In the genomic region with DNA sequence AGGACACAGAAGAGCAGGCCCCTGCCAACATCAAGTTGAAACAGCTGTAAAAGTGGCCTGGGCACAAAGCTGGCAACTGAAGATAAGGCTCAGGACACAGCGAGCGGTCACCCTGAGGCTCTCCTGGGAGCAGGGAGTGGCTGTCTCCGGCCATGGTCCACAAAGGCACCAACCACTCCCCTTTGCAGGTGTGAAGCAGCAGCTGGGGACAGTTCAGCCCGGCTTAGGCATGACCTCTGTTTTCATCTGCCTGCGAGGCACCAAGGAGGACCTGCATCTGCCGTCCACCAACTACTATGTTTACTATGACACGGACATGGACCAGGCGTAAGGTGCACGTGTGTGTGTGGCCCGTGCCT, we compare ENCODE assay signal across 2 cellular contexts.
TF ChIP-seq lines count a peak whose summit lies in the region.

No MANE protein-coding gene starts in this region.

TF ChIP-seq in GM12891, 5 proteins besides CTCF, POLR2A, EP300 and RAD21:
- TF ChIP-seq POLR2AphosphoS5 (IDR thresholded peaks at IDR 0.05; ENCODE audit: low read depth, low read length), result peak; percentile 26; the same call in 1 of the 2 replicates
- TF ChIP-seq SPI1 (IDR thresholded peaks at IDR 0.05; ENCODE audit: low read depth, low read length), result no peak

TF ChIP-seq in K562, 482 proteins besides CTCF, POLR2A, EP300 and RAD21:
- no peak for TF ChIP-seq BCOR (IDR thresholded peaks at IDR 0.05)
- no peak for TF ChIP-seq CCAR2 (IDR thresholded peaks at IDR 0.05; ENCODE audit: low read depth, low read length)
- TF ChIP-seq NR2C2 (CRISPR knock-in tag; IDR thresholded peaks at IDR 0.05), result no peak
- TF ChIP-seq NR2C2 (tag; IDR thresholded peaks at IDR 0.05), result no peak
- no peak for TF ChIP-seq ZBTB8A (IDR thresholded peaks at IDR 0.05; ENCODE audit: partially characterized antibody)
- no peak for TF ChIP-seq ZNF239 (CRISPR knock-in tag; IDR thresholded peaks at IDR 0.05)
- TF ChIP-seq POLR2AphosphoS2 (IDR thresholded peaks at IDR 0.05; ENCODE audit: low read length), result 0 out of 2 replicates have a peak, but pooled peaks have one; percentile 7
- TF ChIP-seq C11orf30 (IDR thresholded peaks at IDR 0.05; ENCODE audit: low read depth), result no peak
- TF ChIP-seq FOS (IDR thresholded peaks at IDR 0.05; ENCODE audit: extremely low read depth, insufficient read length), result no peak
- no peak for TF ChIP-seq TBL1XR1 (IDR thresholded peaks at IDR 0.05; ENCODE audit: low read length in 2 of 2)
- TF ChIP-seq NFATC3 (IDR thresholded peaks at IDR 0.05), result no peak
- TF ChIP-seq IFI16 (CRISPR knock-in tag; IDR thresholded peaks at IDR 0.05), result no peak
- TF ChIP-seq, protein P1, sequence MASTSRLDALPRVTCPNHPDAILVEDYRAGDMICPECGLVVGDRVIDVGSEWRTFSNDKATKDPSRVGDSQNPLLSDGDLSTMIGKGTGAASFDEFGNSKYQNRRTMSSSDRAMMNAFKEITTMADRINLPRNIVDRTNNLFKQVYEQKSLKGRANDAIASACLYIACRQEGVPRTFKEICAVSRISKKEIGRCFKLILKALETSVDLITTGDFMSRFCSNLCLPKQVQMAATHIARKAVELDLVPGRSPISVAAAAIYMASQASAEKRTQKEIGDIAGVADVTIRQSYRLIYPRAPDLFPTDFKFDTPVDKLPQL (IDR thresholded peaks at IDR 0.05; ENCODE audit: extremely low read depth, insufficient read length), result no peak
- TF ChIP-seq RBFOX2 (IDR thresholded peaks at IDR 0.05; ENCODE audit: low read depth, low read length), result 0 out of 2 replicates have a peak, but pooled peaks have one; percentile 37
- 0 out of 2 replicates have a peak, but pooled peaks have one; percentile 33 for TF ChIP-seq POLR2G (IDR thresholded peaks at IDR 0.05; ENCODE audit: low read depth, low read length)
- no peak for TF ChIP-seq ETV5 (CRISPR knock-in tag; IDR thresholded peaks at IDR 0.05; ENCODE audit: low read depth)
- no peak for TF ChIP-seq ZNF408 (CRISPR knock-in tag; IDR thresholded peaks at IDR 0.05; ENCODE audit: low read depth)
- TF ChIP-seq POLR2B (IDR thresholded peaks at IDR 0.05; ENCODE audit: low read depth, partially characterized antibody), result no peak
- no peak for TF ChIP-seq PPARD (CRISPR knock-in tag; IDR thresholded peaks at IDR 0.05)
- TF ChIP-seq MYC (IDR thresholded peaks at IDR 0.05; ENCODE audit: low read depth, low read length), result no peak
- TF ChIP-seq MYC (CRISPR knock-in tag; IDR thresholded peaks at IDR 0.05; ENCODE audit: borderline replicate concordance, low read depth), result no peak
- no peak for TF ChIP-seq ZNF384 (IDR thresholded peaks at IDR 0.05; ENCODE audit: low read depth, low read length)
- peak; percentile 40; the same call in 1 of the 2 replicates for TF ChIP-seq CBFA2T3 (IDR thresholded peaks at IDR 0.05)
- TF ChIP-seq, protein P2, sequence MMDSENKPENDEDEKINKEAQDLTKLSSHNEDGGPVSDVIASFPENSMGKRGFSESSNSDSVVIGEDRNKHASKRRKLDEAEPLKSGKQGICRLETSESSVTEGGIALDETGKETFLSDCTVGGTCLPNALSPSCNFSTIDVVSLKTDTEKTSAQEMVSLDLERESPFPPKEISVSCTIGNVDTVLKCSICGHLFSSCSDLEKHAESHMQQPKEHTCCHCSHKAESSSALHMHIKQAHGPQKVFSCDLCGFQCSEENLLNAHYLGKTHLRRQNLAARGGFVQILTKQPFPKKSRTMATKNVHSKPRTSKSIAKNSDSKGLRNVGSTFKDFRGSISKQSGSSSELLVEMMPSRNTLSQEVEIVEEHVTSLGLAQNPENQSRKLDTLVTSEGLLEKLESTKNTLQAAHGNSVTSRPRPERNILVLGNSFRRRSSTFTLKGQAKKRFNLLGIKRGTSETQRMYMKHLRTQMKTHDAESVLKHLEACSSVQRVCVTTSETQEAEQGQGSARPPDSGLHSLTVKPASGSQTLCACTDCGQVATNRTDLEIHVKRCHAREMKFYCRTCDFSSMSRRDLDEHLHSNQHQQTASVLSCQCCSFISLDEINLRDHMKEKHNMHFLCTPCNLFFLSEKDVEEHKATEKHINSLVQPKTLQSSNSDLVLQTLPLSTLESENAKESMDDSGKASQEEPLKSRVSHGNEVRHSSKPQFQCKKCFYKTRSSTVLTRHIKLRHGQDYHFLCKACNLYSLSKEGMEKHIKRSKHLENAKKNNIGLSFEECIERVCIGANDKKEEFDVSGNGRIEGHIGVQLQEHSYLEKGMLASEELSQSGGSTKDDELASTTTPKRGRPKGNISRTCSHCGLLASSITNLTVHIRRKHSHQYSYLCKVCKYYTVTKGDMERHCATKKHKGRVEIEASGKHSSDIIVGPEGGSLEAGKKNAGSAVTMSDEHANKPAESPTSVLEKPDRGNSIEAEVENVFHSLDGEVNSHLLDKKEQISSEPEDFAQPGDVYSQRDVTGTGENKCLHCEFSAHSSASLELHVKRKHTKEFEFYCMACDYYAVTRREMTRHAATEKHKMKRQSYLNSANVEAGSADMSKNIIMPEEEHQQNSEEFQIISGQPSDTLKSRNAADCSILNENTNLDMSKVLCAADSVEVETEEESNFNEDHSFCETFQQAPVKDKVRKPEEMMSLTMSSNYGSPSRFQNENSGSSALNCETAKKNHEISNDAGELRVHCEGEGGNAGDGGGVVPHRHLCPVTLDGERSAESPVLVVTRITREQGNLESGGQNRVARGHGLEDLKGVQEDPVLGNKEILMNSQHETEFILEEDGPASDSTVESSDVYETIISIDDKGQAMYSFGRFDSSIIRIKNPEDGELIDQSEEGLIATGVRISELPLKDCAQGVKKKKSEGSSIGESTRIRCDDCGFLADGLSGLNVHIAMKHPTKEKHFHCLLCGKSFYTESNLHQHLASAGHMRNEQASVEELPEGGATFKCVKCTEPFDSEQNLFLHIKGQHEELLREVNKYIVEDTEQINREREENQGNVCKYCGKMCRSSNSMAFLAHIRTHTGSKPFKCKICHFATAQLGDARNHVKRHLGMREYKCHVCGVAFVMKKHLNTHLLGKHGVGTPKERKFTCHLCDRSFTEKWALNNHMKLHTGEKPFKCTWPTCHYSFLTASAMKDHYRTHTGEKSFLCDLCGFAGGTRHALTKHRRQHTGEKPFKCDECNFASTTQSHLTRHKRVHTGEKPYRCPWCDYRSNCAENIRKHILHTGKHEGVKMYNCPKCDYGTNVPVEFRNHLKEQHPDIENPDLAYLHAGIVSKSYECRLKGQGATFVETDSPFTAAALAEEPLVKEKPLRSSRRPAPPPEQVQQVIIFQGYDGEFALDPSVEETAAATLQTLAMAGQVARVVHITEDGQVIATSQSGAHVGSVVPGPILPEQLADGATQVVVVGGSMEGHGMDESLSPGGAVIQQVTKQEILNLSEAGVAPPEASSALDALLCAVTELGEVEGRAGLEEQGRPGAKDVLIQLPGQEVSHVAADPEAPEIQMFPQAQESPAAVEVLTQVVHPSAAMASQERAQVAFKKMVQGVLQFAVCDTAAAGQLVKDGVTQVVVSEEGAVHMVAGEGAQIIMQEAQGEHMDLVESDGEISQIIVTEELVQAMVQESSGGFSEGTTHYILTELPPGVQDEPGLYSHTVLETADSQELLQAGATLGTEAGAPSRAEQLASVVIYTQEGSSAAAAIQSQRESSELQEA (IDR thresholded peaks at IDR 0.05; ENCODE audit: low read depth), result no peak
TF ChIP-seq in K562: peak in this region for 4.
